Comparison of ENCODE assay signal across 7 cellular contexts in genomic region chr1:205321959-205322283, GRCh38. TPM values are rescaled to one million over a fixed set of nuclear protein-coding genes. Genes with fewer than 3 reads are reported as not detected.
DNase-seq lines count a peak whose midpoint lies in the region; ATAC-seq and TF ChIP-seq lines count a peak whose summit lies in the region.

No MANE protein-coding gene starts in this region.

- H3K9me3 Mint-ChIP-seq in T-cell, result no peaks in the 10 kb centered on the region

- H3K27ac ChIP-seq in HEK293 (ENCODE audit: extremely low read depth, low read depth, low read length) (no peak overlapping the region), skin epidermis (peak overlapping the region in 11 of 21 experiments; percentile 75 to 95 (median 88))

- ATAC-seq in T-cell (replicated peaks in 1 of 4) (no peak), HG03025 (IDR thresholded peaks at IDR 0.05; ENCODE audit: low FRiP score, unreplicated experiment) (no peak)

- H3K36me3 ChIP-seq in HEK293 (ENCODE audit: control insufficient read depth in 2 of 2, insufficient read depth in 1 of 2, low read length in 2 of 2), result no peaks in the 10 kb centered on the region

- POLR2A ChIA-PET in HEK293 (lab: Yijun Ruan, JAX), result interaction anchor here (1.0 to 2.3 kb wide), 7 partner anchors 21 to 52 kb away, joined by 3 to 12 read pairs (median 8); no protein-coding TSS in a partner anchor
- POLR2A ChIA-PET in T-cell (lab: Charles Lee), result interaction anchor here in 1 of 2 donors (1.6 kb wide), 1 partner anchor 38 kb away, joined by 4 read pairs; no protein-coding TSS in a partner anchor

- CTCF ChIA-PET in HEK293 (lab: Yijun Ruan, JAX) (interaction anchor here (0.7 to 17.5 kb wide), 5 partner anchors 11 to 163 kb away, joined by 3 to 669 read pairs (median 3); no protein-coding TSS in a partner anchor), T-cell (lab: Charles Lee) (interaction anchor here (0.5 to 12.5 kb wide), 8 partner anchors 32 to 67 kb away, joined by 3 to 249 read pairs (median 8); no protein-coding TSS in a partner anchor)

- DNase-seq in T-cell (no peak), fibroblast of the aortic adventitia (ENCODE audit: low read depth) (no peak), C1 segment of cervical spinal cord (lab: John Stamatoyannopoulos, UW) (no peak)
- DNase-seq in activated CD8-positive, alpha-beta memory T cell treated with anti-CD3 and anti-CD28 coated beads for 24 hours, result no peak

- peak overlapping the region; percentile 95 to 99 (median 98) for H3K4me3 Mint-ChIP-seq in T-cell

- peaks cover 55 to 85% (median 67%) of the 10 kb centered on the region in 3 donors for H3K4me1 Mint-ChIP-seq in T-cell

- peak overlapping the region; percentile 57 to 82 for H3K27ac Mint-ChIP-seq in T-cell

- H3K4me1 ChIP-seq in HEK293 (ENCODE audit: control insufficient read depth, insufficient read depth, low read length), result peaks cover 10% of the 10 kb centered on the region

- no peak for TF ChIP-seq CTCF in HEK293 (tag by site-specific recombination; IDR thresholded peaks at IDR 0.05)
- no peak for TF ChIP-seq CTCF in fibroblast of the aortic adventitia (IDR thresholded peaks at IDR 0.05; ENCODE audit: insufficient read depth, low read length)

- H3K9me3 ChIP-seq in HEK293 (ENCODE audit: control insufficient read depth, insufficient read depth, low read depth, low read length), result no peaks in the 10 kb centered on the region

- H3K27me3 Mint-ChIP-seq in T-cell, result peaks cover under 1 to 2% of the 10 kb centered on the region in 2 donors

- peaks cover 4% of the 10 kb centered on the region for H3K36me3 Mint-ChIP-seq in T-cell

- no peak overlapping the region for H3K4me3 ChIP-seq in HEK293 (ENCODE audit: low read depth, low read length)
- peak overlapping the region; percentile 41 for H3K4me3 ChIP-seq in fibroblast of the aortic adventitia (ENCODE audit: low read depth, low read length)
- H3K4me3 ChIP-seq in skin epidermis, result peak overlapping the region in 6 of 7 experiments; percentile 58 to 85 (median 78)

TF ChIP-seq in HEK293, 187 proteins besides CTCF, POLR2A, EP300 and RAD21:
- peak; percentile 6; the same call in 1 of the 2 replicates for TF ChIP-seq KLF9 (tag by site-specific recombination; IDR thresholded peaks at IDR 0.05; ENCODE audit: low read depth)
- TF ChIP-seq ELK4 (IDR thresholded peaks at IDR 0.05; ENCODE audit: borderline replicate concordance, low read depth, low read length), result no peak
- TF ChIP-seq ZNF335 (tag by site-specific recombination; conservative IDR thresholded peaks at IDR 0.05), result peak; percentile 88
- TF ChIP-seq ZBTB10 (tag by site-specific recombination; IDR thresholded peaks at IDR 0.05), result no peak
- TF ChIP-seq ZNF350 (tag by site-specific recombination; IDR thresholded peaks at IDR 0.05), result no peak
- no peak for TF ChIP-seq ZNF155 (tag by site-specific recombination; IDR thresholded peaks at IDR 0.05)
- peak; percentile 78; the same call in 1 of the 2 replicates for TF ChIP-seq MZF1 (tag by site-specific recombination; IDR thresholded peaks at IDR 0.05; ENCODE audit: borderline replicate concordance)
- no peak for TF ChIP-seq REPIN1 (tag by site-specific recombination; IDR thresholded peaks at IDR 0.05; ENCODE audit: low read depth)
TF ChIP-seq in HEK293: peak in this region for 3.

RNA-seq across cellular contexts. Expression of gene NUAK2, which starts 0.4 kb away (rescaled TPM):
- 10 to 100 TPM; 15.0 to 38.7 (median 32.7) TPM for total RNA-seq in T-cell
- total RNA-seq in fibroblast of the aortic adventitia (ENCODE audit: low replicate concordance), result 0.74 and 2.9 TPM in 2 replicates

RNA-seq across cellular contexts. Expression of gene KLHDC8A, which starts 34.8 kb away (rescaled TPM):
- under 1 TPM in 1 of 5 donors, not detected in 4; 0.30 TPM for total RNA-seq in T-cell
- not detected in 2 replicates for total RNA-seq in fibroblast of the aortic adventitia (ENCODE audit: low replicate concordance)
